13 cellular contexts compared by ENCODE assay signal in the genomic region with DNA sequence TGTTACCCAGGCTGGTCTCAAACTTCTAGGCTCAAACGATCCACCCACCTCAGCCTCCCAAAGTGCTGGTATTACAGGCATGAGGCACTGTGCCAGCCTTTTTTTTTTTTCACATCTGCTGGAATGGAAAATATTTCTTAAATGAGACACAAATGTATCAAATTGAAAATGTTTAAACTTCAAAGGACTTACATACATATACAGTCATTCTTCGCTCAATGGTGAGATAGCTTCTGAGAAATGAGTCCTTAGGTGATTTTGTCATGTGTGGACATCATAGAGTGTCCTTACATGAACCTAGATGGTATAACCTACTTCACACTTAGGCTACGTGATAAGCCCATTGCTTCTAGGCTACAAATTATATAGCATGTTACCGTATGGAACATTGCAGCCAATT.
"Had no signal": no experiment of that assay in that cellular context is flagged by ENCODE, and none has a peak within 500 bp of the region (broad histone marks: within the 10 kb centered on the region; RNA-seq: fewer than 3 reads in every experiment).

No MANE protein-coding gene starts in this region.

- H3K36me3 ChIP-seq: ascending aorta, left ventricle myocardium inferior, neural progenitor cell, pancreas, sigmoid colon, thyroid gland had no signal

- H3K4me2 ChIP-seq: neural progenitor cell had no signal

- H3K4me1 ChIP-seq: ascending aorta, pancreas, thyroid gland had no signal

- H2AFZ ChIP-seq: neural progenitor cell had no signal

- H3K9ac ChIP-seq: neural progenitor cell had no signal

- ATAC-seq: activated naive CD8-positive, alpha-beta T cell treated with anti-CD3 and anti-CD28 coated beads, Interleukin-2, amount 50 U/mL, for 24 hours; pancreas; T-helper 17 cell had no signal

- H3K4me3 ChIP-seq: ascending aorta, left ventricle myocardium inferior, neural progenitor cell, pancreas, sigmoid colon, thyroid gland had no signal

- DNase-seq: activated CD4-positive, alpha-beta T cell treated with anti-CD3 and anti-CD28 coated beads for 48 hours; activated naive CD4-positive, alpha-beta T cell; activated naive CD8-positive, alpha-beta T cell treated with anti-CD3 and anti-CD28 coated beads, Interleukin-2, amount 50 U/mL, for 24 hours; hippocampal formation; left ventricle myocardium inferior; naive B cell; pancreas; sigmoid colon; stimulated activated CD4-positive, alpha-beta T cell treated with anti-CD3 and anti-CD28 coated beads, Interleukin-1b, Interleukin-23, amount 100 ng/mL, for 48 hours; T-helper 17 cell; thyroid gland had no signal

- H3K27ac ChIP-seq: ascending aorta, left ventricle myocardium inferior, neural progenitor cell, pancreas, sigmoid colon, thyroid gland had no signal

- H3K27me3 ChIP-seq: ascending aorta, pancreas, sigmoid colon, thyroid gland had no signal

- H3K9me3 ChIP-seq: ascending aorta, left ventricle myocardium inferior, pancreas, sigmoid colon, thyroid gland had no signal
